ENCODE assay signal across 8 cellular contexts in the genomic region with DNA sequence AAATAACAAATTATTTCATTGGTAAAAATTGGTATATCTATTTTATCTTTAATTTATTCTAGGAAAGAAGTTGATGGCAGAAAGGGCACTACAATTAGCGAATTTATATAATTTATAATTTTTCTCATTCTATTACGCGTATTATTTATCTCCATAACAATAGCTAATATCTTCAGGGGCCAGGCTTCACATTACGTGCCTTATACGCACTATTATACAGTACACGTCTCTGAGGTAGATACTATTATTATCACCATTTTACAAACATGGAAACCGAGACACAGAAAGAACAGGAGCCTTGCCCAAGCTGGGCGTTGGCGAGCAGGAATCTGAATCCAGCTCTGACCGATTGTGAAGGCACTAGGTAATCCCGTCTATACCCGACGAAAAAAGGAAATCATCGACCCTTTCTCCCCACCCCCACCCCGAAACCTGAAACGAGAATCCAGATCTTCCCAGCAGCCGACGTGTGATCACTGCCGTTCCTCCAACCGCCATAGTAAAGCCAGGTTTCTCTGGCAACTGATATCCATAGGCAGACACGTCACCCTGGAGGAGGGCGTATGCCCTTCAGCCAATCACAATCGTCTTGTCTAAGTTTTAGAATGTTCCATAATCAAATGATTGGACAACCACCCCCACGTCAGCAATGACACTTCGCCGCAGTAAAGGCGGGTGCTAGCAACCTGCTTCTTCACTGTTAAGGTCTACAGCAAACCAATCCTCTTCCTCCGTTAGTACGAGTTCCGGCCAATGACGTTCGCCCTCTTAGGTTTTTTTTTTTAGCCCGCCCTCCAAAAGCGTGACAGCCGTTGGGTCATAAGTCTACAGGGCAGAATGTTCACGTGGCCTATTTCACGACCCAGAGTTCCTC. TPM values are rescaled to one million over a fixed set of nuclear protein-coding genes. Genes with fewer than 3 reads are reported as not detected.
DNase-seq lines count a peak whose midpoint lies in the region; TF ChIP-seq lines count a peak whose summit lies in the region.

A gene with protein sequence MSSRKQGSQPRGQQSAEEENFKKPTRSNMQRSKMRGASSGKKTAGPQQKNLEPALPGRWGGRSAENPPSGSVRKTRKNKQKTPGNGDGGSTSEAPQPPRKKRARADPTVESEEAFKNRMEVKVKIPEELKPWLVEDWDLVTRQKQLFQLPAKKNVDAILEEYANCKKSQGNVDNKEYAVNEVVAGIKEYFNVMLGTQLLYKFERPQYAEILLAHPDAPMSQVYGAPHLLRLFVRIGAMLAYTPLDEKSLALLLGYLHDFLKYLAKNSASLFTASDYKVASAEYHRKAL (minus strand): TSS at position 501 of the 874 bp plus-strand sequence. CDS start 9,672 bp downstream, outside the sequence.

- H3K4me1 ChIP-seq in ES-I3 (ENCODE audit: insufficient read depth, low read length): 0 out of 2 replicates have a peak, but pooled peaks cover 6% of the 10 kb centered on the region
- H3K4me1 ChIP-seq in H9 (ENCODE audit: insufficient read depth, low read length): no peaks in the 10 kb centered on the region

- peak within 1 kb of the TSS; percentile 82 for H2BK120ac ChIP-seq in H9 (ENCODE audit: low read depth, low read length, poor library complexity, severe bottlenecking)

- peak within 1 kb of the TSS; percentile 85 for H4K5ac ChIP-seq in H9 (ENCODE audit: insufficient read length, low read depth, low read length)

- H3K4me3 Mint-ChIP-seq in H9 (no peak within 1 kb of the TSS), neural crest cell (no peak within 1 kb of the TSS)

- H3K56ac ChIP-seq in H9 (ENCODE audit: insufficient read length, low read depth, low read length): peak within 1 kb of the TSS; percentile 96

- H2BK20ac ChIP-seq in H9 (ENCODE audit: low read depth, low read length, poor library complexity, severe bottlenecking): no peak within 1 kb of the TSS

- peaks cover 7% of the 10 kb centered on the region; the same call in 1 of the 2 replicates for H3K79me2 ChIP-seq in H9 (ENCODE audit: insufficient read depth, low read length)

- peak within 1 kb of the TSS; percentile 36 for H2BK12ac ChIP-seq in H9 (ENCODE audit: insufficient read length, low read depth, low read length)

- no peaks in the 10 kb centered on the region for H4K20me1 ChIP-seq in H9 (ENCODE audit: control insufficient read depth, insufficient read depth, insufficient read length)

- peaks cover 9% of the 10 kb centered on the region for H3K23me2 ChIP-seq in H9 (ENCODE audit: insufficient read length, low read depth, low read length, poor library complexity, severe bottlenecking)

- H3K27me3 ChIP-seq in H9 (ENCODE audit: insufficient read depth, low read length) (no peaks in the 10 kb centered on the region), MG63 (no peaks in the 10 kb centered on the region)

- H3K14ac ChIP-seq in H9 (ENCODE audit: insufficient read depth, low read length): peak within 1 kb of the TSS; percentile 98

- H3K36me3 Mint-ChIP-seq in H9 (ENCODE audit: insufficient read depth in 1 of 3, low read depth in 3 of 3) (peaks cover 12 to 40% (median 25%) of the 10 kb centered on the region in 3 experiments; a peak in 6 of 7 replicates), neural crest cell (ENCODE audit: low read depth) (peaks cover 7% of the 10 kb centered on the region)

- H2AK5ac ChIP-seq in H9 (ENCODE audit: insufficient read length, low read length): no peak within 1 kb of the TSS

- H3K9ac ChIP-seq in ES-I3 (ENCODE audit: low read depth, low read length): peak within 1 kb of the TSS; percentile 94
- peak within 1 kb of the TSS; percentile 98 for H3K9ac ChIP-seq in H9 (ENCODE audit: extremely low read depth, insufficient read length, low read length)

- H3K4me3 ChIP-seq in MG63: peak within 1 kb of the TSS; percentile 90
- H3K4me3 ChIP-seq in fibroblast of villous mesenchyme (ENCODE audit: low read depth, low read length): peak within 1 kb of the TSS; percentile 87

- H3K9me3 Mint-ChIP-seq in H9: peaks cover 0 to 13% of the 10 kb centered on the region in 2 experiments; a peak in 2 of 5 replicates
- no peaks in the 10 kb centered on the region for H3K9me3 Mint-ChIP-seq in neural crest cell

- peak within 1 kb of the TSS; percentile 94 for H3T11ph ChIP-seq in H9 (ENCODE audit: low read length)

- no peak within 1 kb of the TSS for H2AFZ ChIP-seq in H9 (ENCODE audit: low read length)

- peak within 1 kb of the TSS; percentile 84 for H3K4me2 ChIP-seq in H9 (ENCODE audit: insufficient read depth, insufficient read length, low read length)

- peak within 1 kb of the TSS; percentile 93 to 95 (median 94); a peak in 5 of 7 replicates for H3K27ac Mint-ChIP-seq in H9
- H3K27ac Mint-ChIP-seq in neural crest cell (ENCODE audit: unreplicated experiment): peak within 1 kb of the TSS; percentile 97

- H3K4ac ChIP-seq in H9 (ENCODE audit: low read depth, low read length): no peak within 1 kb of the TSS; the same call in 1 of the 2 replicates

- H4K91ac ChIP-seq in H9 (ENCODE audit: insufficient read length, low read depth, low read length): no peak within 1 kb of the TSS

- peak within 1 kb of the TSS; percentile 69 for H2BK5ac ChIP-seq in H9 (ENCODE audit: insufficient read length, low read length)

- H2BK15ac ChIP-seq in H9 (ENCODE audit: low read depth, low read length): no peak within 1 kb of the TSS

- no peak within 1 kb of the TSS for H4K8ac ChIP-seq in H9 (replicated peaks; ENCODE audit: insufficient read length, low read depth, low read length)

- TF ChIP-seq CTCF in H9 (conservative IDR thresholded peaks at IDR 0.05) (no peak), fibroblast of villous mesenchyme (IDR thresholded peaks at IDR 0.05; ENCODE audit: insufficient read depth, low read depth, low read length) (no peak), neural crest cell (conservative IDR thresholded peaks at IDR 0.05) (no peak)

- H3K18ac ChIP-seq in H9 (ENCODE audit: insufficient read length, low read depth, low read length): peak within 1 kb of the TSS; percentile 100

- DNase-seq in H9 (peak; percentile 99), MG63 (peak; percentile 95), SHP77 treated with DMSO at 0.1 percent for 48 hours (lab: John Stamatoyannopoulos, UW) (peak; percentile 90), fibroblast of villous mesenchyme (ENCODE audit: low read depth) (peak; percentile 99), neural crest cell (ENCODE audit: low read depth, low spot score) (peak; percentile 62), stromal cell of bone marrow (ENCODE audit: low read depth) (peak; percentile 96)
- peak; percentile 94 for DNase-seq in activated effector memory CD4-positive, alpha-beta T cell treated with anti-CD3 and anti-CD28 coated beads, Interleukin-2, amount 50 U/mL, for 16 hours

- WGBS in H9 (ENCODE audit: extremely low coverage, insufficient read length, low lambda C conversion rate): no CpG with 5 or more reads among the region's 37 CpGs

- H3K9me3 ChIP-seq in ES-I3 (ENCODE audit: control insufficient read depth, insufficient read depth, low read length) (no peaks in the 10 kb centered on the region), H9 (ENCODE audit: control insufficient read depth, low read depth, low read length) (no peaks in the 10 kb centered on the region), MG63 (no peaks in the 10 kb centered on the region)

- peak within 1 kb of the TSS; percentile 94 for H3K27ac ChIP-seq in H9 (ENCODE audit: insufficient read length, low read depth, low read length)

- H3K79me1 ChIP-seq in H9 (ENCODE audit: insufficient read depth, low read depth, low read length, poor library complexity, severe bottlenecking): peaks cover 3% of the 10 kb centered on the region

- H3K23ac ChIP-seq in H9 (ENCODE audit: insufficient read length, low read depth, low read length): no peak within 1 kb of the TSS

- H3K27me3 Mint-ChIP-seq in H9 (ENCODE audit: low read depth) (no peaks in the 10 kb centered on the region), neural crest cell (ENCODE audit: low read depth) (peaks cover 11% of the 10 kb centered on the region)

- peaks cover 0 to 5% of the 10 kb centered on the region in 2 experiments; a peak in 2 of 4 replicates for H3K4me1 Mint-ChIP-seq in H9
- H3K4me1 Mint-ChIP-seq in neural crest cell: peaks cover 5% of the 10 kb centered on the region

- H3K36me3 ChIP-seq in ES-I3 (ENCODE audit: insufficient read depth, low read length): peaks cover 19% of the 10 kb centered on the region
- H3K36me3 ChIP-seq in MG63: peaks cover 40% of the 10 kb centered on the region

RNA-seq across cellular contexts. Expression of the gene that starts here (rescaled TPM):
- total RNA-seq in H9 (2021): 367 and 378 TPM in 2 replicates
- 919 and 2,011 TPM in 2 replicates for total RNA-seq in MG63 (2014; rRNA removed; shearing (Covaris generic); ENCODE audit: low replicate concordance)
- total RNA-seq in fibroblast of villous mesenchyme: 933 and 1,365 TPM in 2 replicates
- total RNA-seq in neural crest cell: 412 TPM in 2 replicates

Comparison
In these comparisons a context has a peak if more than half of its experiments do, and no peak if none do; other contexts are left out.
1. Peak in every context shown above with its lines: DNase-seq, H3K4me3 ChIP-seq and H3K27ac ChIP-seq.